13 cellular contexts compared by ENCODE assay signal in genomic region chr12:50387487-50387886, GRCh38. TPM values are rescaled to one million over a fixed set of nuclear protein-coding genes. Genes with fewer than 3 reads are reported as not detected.
DNase-seq lines count a peak whose midpoint lies in the region; ATAC-seq and TF ChIP-seq lines count a peak whose summit lies in the region.
"Had no signal": no experiment of that assay in that cellular context is flagged by ENCODE, and none has a peak within 500 bp of the region (broad histone marks: within the 10 kb centered on the region; RNA-seq: fewer than 3 reads in every experiment).

No MANE protein-coding gene starts in this region.

- no peaks in the 10 kb centered on the region for H3K9me3 Mint-ChIP-seq in HFFc6

- no peaks in the 10 kb centered on the region for H3K9me3 ChIP-seq in T-helper 17 cell (ENCODE audit: control insufficient read depth, low read length, poor library complexity, severe bottlenecking)
- H3K9me3 ChIP-seq: breast epithelium, left ventricle myocardium inferior had no signal

- ATAC-seq in T-helper 17 cell: no peak
- no peak for ATAC-seq in GM21390 (IDR thresholded peaks at IDR 0.05; ENCODE audit: unreplicated experiment)
- no peak for ATAC-seq in GM21786 (IDR thresholded peaks at IDR 0.05; ENCODE audit: unreplicated experiment)

- H3K4me1 Mint-ChIP-seq in HFFc6 (ENCODE audit: low read depth) (peaks cover 38% of the 10 kb centered on the region), T-helper 17 cell (peaks cover 8% of the 10 kb centered on the region)

- no peak for TF ChIP-seq CTCF in AG10803 (conservative IDR thresholded peaks at IDR 0.05; ENCODE audit: low read length)
- no peak for TF ChIP-seq CTCF in HFFc6 (IDR thresholded peaks at IDR 0.05)

- H3K36me3 Mint-ChIP-seq in HFFc6 (ENCODE audit: low read depth) (no peaks in the 10 kb centered on the region), T-helper 17 cell (ENCODE audit: low read depth) (no peaks in the 10 kb centered on the region)

- H3K27ac Mint-ChIP-seq in HFFc6 (peak overlapping the region; percentile 21; the same call in 1 of the 2 replicates), T-helper 17 cell (peak overlapping the region; percentile 39)
- H3K27ac Mint-ChIP-seq: progenitor cell of endocrine pancreas had no signal

- no peak overlapping the region for H3K4me3 ChIP-seq in AG10803 (ENCODE audit: low read length)
- H3K4me3 ChIP-seq: BLaER1 treated with 17β-estradiol and CSF1 and Interleukin-3, amounts not matched to agents 10 nM and 100 nM; breast epithelium; left ventricle myocardium inferior had no signal

- no peaks in the 10 kb centered on the region for H3K27me3 Mint-ChIP-seq in HFFc6 (ENCODE audit: insufficient read depth)
- H3K27me3 Mint-ChIP-seq in T-helper 17 cell: no peaks in the 10 kb centered on the region
- H3K27me3 Mint-ChIP-seq: progenitor cell of endocrine pancreas had no signal

- H3K4me3 Mint-ChIP-seq in HFFc6: peak overlapping the region; percentile 62
- H3K4me3 Mint-ChIP-seq in T-helper 17 cell: no peak overlapping the region

- DNase-seq in AG10803 (ENCODE audit: low read depth): peak; percentile 42
- no peak for DNase-seq in HFFc6
- no peak for DNase-seq in T-helper 17 cell
- peak; percentile 43 for DNase-seq in islet precursor cell
- no peak for DNase-seq in germinal center (ENCODE audit: low spot score)
- no peak for DNase-seq in retina
- DNase-seq: left ventricle myocardium inferior had no signal

RNA-seq across cellular contexts. Expression of gene FAM186A, which starts 8.9 kb away (rescaled TPM):
- total RNA-seq in HFFc6 (2021; fragmentation: NEBNext Ultra II Directional; extraction: Animal tissue kit (Norgen Biotek cat#: 25700)): not detected
- total RNA-seq in T-helper 17 cell: not detected
- total RNA-seq: breast epithelium, left ventricle myocardium inferior, progenitor cell of endocrine pancreas, RPMI7951 had no signal

RNA-seq across cellular contexts. Expression of gene LARP4, which starts 13.2 kb away (rescaled TPM):
- 10 to 100 TPM; 51.3 to 59.6 (median 57.2) TPM for total RNA-seq in HFFc6 (2021; fragmentation: NEBNext Ultra II Directional; extraction: Animal tissue kit (Norgen Biotek cat#: 25700))
- total RNA-seq in T-helper 17 cell: 10 to 100 TPM; 22.3 to 33.8 TPM

Comparison
In these comparisons a context has a peak if more than half of its experiments do, and no peak if none do; other contexts are left out.
1. DNase-seq: peak in AG10803 (single experiment) and islet precursor cell (single experiment); none in HFFc6 (single experiment), T-helper 17 cell (0 of 3), germinal center (single experiment) and retina (single experiment).